In the genomic region with DNA sequence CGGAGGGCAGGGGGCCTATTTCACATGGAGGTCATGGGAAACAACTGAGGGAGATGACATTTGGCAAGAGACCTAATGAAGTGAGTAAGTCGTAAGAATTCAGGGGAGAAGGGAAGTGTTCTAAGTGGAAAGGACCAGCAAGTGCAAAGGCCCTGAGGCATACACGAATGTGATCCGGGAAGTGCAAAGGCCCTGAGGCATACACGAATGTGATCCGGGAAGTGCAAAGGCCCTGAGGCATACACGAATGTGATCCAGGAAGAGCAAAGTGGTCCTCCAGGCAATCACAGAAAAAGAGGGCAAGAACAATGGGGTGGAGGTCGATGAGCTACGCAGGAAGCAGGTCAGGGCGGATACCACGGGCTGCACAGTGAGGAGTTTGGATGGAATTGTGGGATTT, we compare ENCODE assay signal across 2 cellular contexts.
TF ChIP-seq lines count a peak whose summit lies in the region.

No MANE protein-coding gene starts in this region.

TF ChIP-seq in HEK293, 187 proteins besides CTCF, POLR2A, EP300 and RAD21 (continued from another document):
- TF ChIP-seq ZNF18 (tag by site-specific recombination; IDR thresholded peaks at IDR 0.05): no peak
- TF ChIP-seq ZNF514 (tag by site-specific recombination; IDR thresholded peaks at IDR 0.05): no peak
- TF ChIP-seq ZNF24 (tag by site-specific recombination; IDR thresholded peaks at IDR 0.05): no peak

TF ChIP-seq in K562, 482 proteins besides CTCF, POLR2A, EP300 and RAD21 (continued from another document):
- TF ChIP-seq TAF9B (IDR thresholded peaks at IDR 0.05; ENCODE audit: partially characterized antibody): no peak
- peak; percentile 63; the same call in 1 of the 2 replicates for TF ChIP-seq BCOR (IDR thresholded peaks at IDR 0.05)
- no peak for TF ChIP-seq NRF1 (conservative IDR thresholded peaks at IDR 0.05 in 1 of 2, IDR thresholded peaks at IDR 0.05 in 1 of 2)
- no peak for TF ChIP-seq PCBP1 (IDR thresholded peaks at IDR 0.05; ENCODE audit: low read depth, low read length, poor library complexity, severe bottlenecking)
- TF ChIP-seq RBM25 (IDR thresholded peaks at IDR 0.05; ENCODE audit: low read depth, low read length, severe bottlenecking): peak; percentile 73
- TF ChIP-seq TCF7L2 (IDR thresholded peaks at IDR 0.05; ENCODE audit: low read depth, low read length): no peak
- TF ChIP-seq U2AF2 (optimal IDR thresholded peaks at IDR 0.05; ENCODE audit: low read depth, low read length): no peak
- no peak for TF ChIP-seq CHD2 (IDR thresholded peaks at IDR 0.05; ENCODE audit: low read depth, low read length)
- TF ChIP-seq POLR3A (IDR thresholded peaks at IDR 0.05; ENCODE audit: borderline replicate concordance, extremely low read depth, insufficient read depth, insufficient read length): no peak
- no peak for TF ChIP-seq PREB (CRISPR knock-in tag; IDR thresholded peaks at IDR 0.05)
- no peak for TF ChIP-seq CBX5 (IDR thresholded peaks at IDR 0.05; ENCODE audit: borderline replicate concordance, low read depth)
